Comparison of ENCODE assay signal across 6 cellular contexts in genomic region chr9:36446678-36447077, GRCh38. TPM values are rescaled to one million over a fixed set of nuclear protein-coding genes. Genes with fewer than 3 reads are reported as not detected.
A peak's percentile ranks its signal among the peaks of the same experiment; 100 is the strongest.
DNase-seq lines count a peak whose midpoint lies in the region; ATAC-seq, FAIRE-seq and TF ChIP-seq lines count a peak whose summit lies in the region.
"Not testable (repeated sequence)": the region's sequence is repeated elsewhere in the genome, so short reads cannot be mapped to it uniquely, and the experiment has no call there.

No MANE protein-coding gene starts in this region.

- H3K79me2 ChIP-seq in GM23338 (replicated peaks; ENCODE audit: insufficient read depth) = peaks cover 96% of the 10 kb centered on the region
- H3K79me2 ChIP-seq in HepG2 (ENCODE audit: insufficient read depth, low read length) = not testable (repeated sequence)

- in situ Hi-C loops in HepG2 (cut with HindIII; ENCODE audit: extremely low pct_ligation_motif_present, low pct_unique_long_range_greater_than_20kb) = loop anchor here (5.0 kb wide), 1 partner anchor 39 kb away; no protein-coding TSS in a partner anchor

- not testable (repeated sequence) for BruUV-seq in HepG2 (replicated peaks; lab: Mats Ljungman, UMichigan)

- WGBS in HepG2 (ENCODE audit: low lambda C conversion rate) = 96% methylated on average over 10 of the region's 10 CpGs

- CTCF ChIA-PET in HEK293 (lab: Yijun Ruan, JAX) (interaction anchor here (0.6 to 11.0 kb wide), 3 partner anchors 8 to 157 kb away, joined by 5 to 275 read pairs (median 9); no protein-coding TSS in a partner anchor), HEK293T (lab: Yijun Ruan, JAX) (interaction anchor here (1.7 kb wide), 1 partner anchor 39 kb away, joined by 6 read pairs; no protein-coding TSS in a partner anchor), WTC11 (lab: Charles Lee) (interaction anchor here (0.7 to 7.6 kb wide), 2 partner anchors 39 to 45 kb away, joined by 5 to 47 read pairs; no protein-coding TSS in a partner anchor)
- CTCF ChIA-PET in HepG2 (lab: Yijun Ruan, JAX; ENCODE audit: low intra/inter-chr PET ratio, low total read pairs) = not testable (repeated sequence)

- H3K4me3 Mint-ChIP-seq in GM23338, WTC11: not testable (repeated sequence)

- not testable (repeated sequence) for H3K36me3 ChIP-seq in GM23338 (ENCODE audit: insufficient read depth); HEK293 (ENCODE audit: control insufficient read depth in 2 of 2, insufficient read depth in 1 of 2, low read length in 2 of 2); cardiac muscle cell; HepG2 (replicated peaks in 1 of 2; ENCODE audit: control insufficient read depth in 1 of 2, insufficient read depth in 2 of 2, low read length in 2 of 2)

- H3F3A ChIP-seq in GM23338 (replicated peaks; ENCODE audit: low read depth) = not testable (repeated sequence)

- not testable (repeated sequence) for TF ChIP-seq POLR2A in HepG2 (IDR thresholded peaks at IDR 0.05; ENCODE audit: insufficient read depth in 1 of 2, low read depth in 2 of 2, low read length in 2 of 2)

- peaks cover 49% of the 10 kb centered on the region; the same call in 1 of the 2 replicates for H4K20me1 ChIP-seq in GM23338 (replicated peaks; ENCODE audit: insufficient read depth)
- not testable (repeated sequence) for H4K20me1 ChIP-seq in HepG2 (ENCODE audit: insufficient read depth, low read length)

- not testable (repeated sequence) for H3K27me3 ChIP-seq in GM23338 (ENCODE audit: insufficient read depth); cardiac muscle cell; HepG2 (ENCODE audit: control insufficient read depth in 1 of 2, insufficient read depth in 2 of 2, low read length in 2 of 2)

- H3K27ac ChIP-seq in GM23338 (ENCODE audit: low read depth) = peak overlapping the region; percentile 77
- not testable (repeated sequence) for H3K27ac ChIP-seq in HEK293 (ENCODE audit: extremely low read depth, low read depth, low read length); HepG2 (ENCODE audit: extremely low read length, insufficient read depth, low read length)
- peak overlapping the region; percentile 71 for H3K27ac ChIP-seq in cardiac muscle cell

- not testable (repeated sequence) for H3K4me2 ChIP-seq in GM23338; HepG2 (ENCODE audit: low read depth, low read length)

- not testable (repeated sequence) for TF ChIP-seq CTCF in GM23338 (conservative IDR thresholded peaks at IDR 0.05; ENCODE audit: low read depth in 2 of 2); HEK293 (tag by site-specific recombination; IDR thresholded peaks at IDR 0.05); WTC11 (IDR thresholded peaks at IDR 0.05); cardiac muscle cell (IDR thresholded peaks at IDR 0.05; ENCODE audit: low read depth, low read length); HepG2 (CRISPR knock-in tag; IDR thresholded peaks at IDR 0.05)

- H2AFZ ChIP-seq in GM23338; HepG2 (ENCODE audit: low read length): not testable (repeated sequence)

- POLR2A ChIA-PET in HEK293 (lab: Yijun Ruan, JAX); HEK293T (lab: Yijun Ruan, JAX); HepG2 (lab: Yijun Ruan, JAX): not testable (repeated sequence)
- POLR2A ChIA-PET in WTC11 (lab: Charles Lee) = interaction anchor here (0.7 kb wide), 1 partner anchor 10 kb away, joined by 3 read pairs; no protein-coding TSS in a partner anchor

- not testable (repeated sequence) for H3K36me3 Mint-ChIP-seq in GM23338 (ENCODE audit: low read depth); WTC11

- not testable (repeated sequence) for ATAC-seq in GM23338, WTC11, HepG2

- not testable (repeated sequence) for H3K27ac Mint-ChIP-seq in GM23338
- H3K27ac Mint-ChIP-seq in WTC11 = peak overlapping the region; percentile 67; the same call in 1 of the 2 replicates

- intact Hi-C loops in HepG2 (cut with micrococcal nuclease; ENCODE audit: unreplicated experiment) = not testable (repeated sequence)

- TF ChIP-seq EP300 in HepG2 (IDR thresholded peaks at IDR 0.05; ENCODE audit: low read depth in 2 of 2, low read length in 2 of 2); HepG2 (CRISPR knock-in tag; IDR thresholded peaks at IDR 0.05; ENCODE audit: borderline replicate concordance): not testable (repeated sequence)

- H3K4me1 Mint-ChIP-seq in GM23338 (peaks cover 36% of the 10 kb centered on the region), WTC11 (peaks cover 56% of the 10 kb centered on the region)

- H3K9ac ChIP-seq in HepG2 (ENCODE audit: insufficient read depth, low read depth, low read length) = not testable (repeated sequence)

- H3K9me3 ChIP-seq in HEK293 (ENCODE audit: control insufficient read depth, insufficient read depth, low read depth, low read length); cardiac muscle cell (ENCODE audit: low read depth); HepG2 (ENCODE audit: low read length): not testable (repeated sequence)

- FAIRE-seq in HepG2 (lab: Jason Lieb, UNC) = not testable (repeated sequence)

- H3K4me3 ChIP-seq in GM23338; HEK293 (ENCODE audit: low read depth, low read length); cardiac muscle cell; HepG2 (replicated peaks in 1 of 3; ENCODE audit: insufficient read depth in 1 of 3, low read depth in 2 of 3, low read length in 3 of 3): not testable (repeated sequence)

- DNase-seq in GM23338 (ENCODE audit: low spot score); HEK293T (ENCODE audit: extremely low spot score); WTC11 (ENCODE audit: low spot score); cardiac muscle cell (ENCODE audit: low read depth in 1 of 2, low spot score in 1 of 2); HepG2 (ENCODE audit: low spot score): not testable (repeated sequence)

- H3K27me3 Mint-ChIP-seq in GM23338 (ENCODE audit: insufficient read depth, low read depth, poor library complexity); WTC11 (ENCODE audit: low read depth): not testable (repeated sequence)

- peaks cover 47% of the 10 kb centered on the region for H3K4me1 ChIP-seq in GM23338 (ENCODE audit: insufficient read depth)
- H3K4me1 ChIP-seq in HEK293 (ENCODE audit: control insufficient read depth, insufficient read depth, low read length) = not testable (repeated sequence)
- H3K4me1 ChIP-seq in cardiac muscle cell (ENCODE audit: low read depth) = peaks cover 21% of the 10 kb centered on the region
- peaks cover 14% of the 10 kb centered on the region for H3K4me1 ChIP-seq in HepG2 (ENCODE audit: insufficient read depth, low read length)

- TF ChIP-seq RAD21 in HepG2 (CRISPR knock-in tag; IDR thresholded peaks at IDR 0.05) = not testable (repeated sequence)

- not testable (repeated sequence) for H3K9me2 ChIP-seq in GM23338 (ENCODE audit: insufficient read depth)

- H3K9me3 Mint-ChIP-seq in GM23338, WTC11: not testable (repeated sequence)

TF ChIP-seq in HEK293T, 16 proteins besides CTCF, POLR2A, EP300 and RAD21:
- peak; percentile 59 for TF ChIP-seq ZNF384 (IDR thresholded peaks at IDR 0.05)

TF ChIP-seq in WTC11, 78 proteins besides CTCF, POLR2A, EP300 and RAD21:
- 0 out of 2 replicates have a peak, but pooled peaks have one; percentile 39 for TF ChIP-seq ZNF121 (CRISPR knock-in tag; IDR thresholded peaks at IDR 0.05)
TF ChIP-seq in WTC11: peak in this region for 1; not testable (repeated sequence) for 77.

RNA-seq across cellular contexts. Expression of gene RNF38, which starts 46.6 kb away (rescaled TPM):
- 60.3 and 61.9 TPM in 2 replicates for total RNA-seq in GM23338 (2014; rRNA removed; shearing (Covaris generic))
- polyA plus RNA-seq in GM23338 (2016; fragmentation: Nextera tagmentation; extraction: Ambion mirVana) (13.7 and 15.6 TPM in 2 replicates), cardiac muscle cell (20.1 and 34.5 TPM in 2 replicates), HepG2 (2011; rRNA removed) (24.8 and 32.1 TPM in 2 replicates)
- total RNA-seq in WTC11 (2021) (56.4 to 64.7 TPM (median 59.2 TPM) in 3 replicates), cardiac muscle cell (18.6 and 26.3 TPM in 2 replicates), HepG2 (2016; rRNA removed; fragmentation: Illumina TruSeq; extraction: Trizol) (9.1 and 16.2 TPM in 2 replicates)
- total RNA-seq in HepG2 (2016; cell fraction: cytosol; rRNA removed; fragmentation: Illumina TruSeq; extraction: Trizol; ENCODE audit: low read depth) = 6.7 and 7.6 TPM in 2 replicates
- 8.0 and 14.4 TPM in 2 replicates for total RNA-seq in HepG2 (2016; cell fraction: insoluble cytoplasmic fraction; rRNA removed; fragmentation: Illumina TruSeq; extraction: Trizol)
- 13.6 and 14.3 TPM in 2 replicates for total RNA-seq in HepG2 (2016; cell fraction: membrane; rRNA removed; fragmentation: Illumina TruSeq; extraction: Trizol)
- 10.3 and 11.7 TPM in 2 replicates for total RNA-seq in HepG2 (2016; cell fraction: nucleus; rRNA removed; fragmentation: Illumina TruSeq; extraction: Trizol)
- 18.3 and 19.4 TPM in 2 replicates for polyA plus RNA-seq in HepG2 (2011; cell fraction: cytosol; rRNA removed)
- 18.0 and 18.4 TPM in 2 replicates for polyA plus RNA-seq in HepG2 (2011; cell fraction: nucleus; rRNA removed)
- 13.1 and 14.4 TPM in 2 replicates for polyA plus RNA-seq in HepG2 (2012)
- 1.8 and 2.4 TPM in 2 replicates for polyA plus RNA-seq in HepG2 (2016; cell fraction: cytosol; fragmentation: Illumina TruSeq; extraction: Trizol; ENCODE audit: low read depth)
- polyA plus RNA-seq in HepG2 (2016; cell fraction: insoluble cytoplasmic fraction; fragmentation: Illumina TruSeq; extraction: Trizol; ENCODE audit: low read depth) = 18.8 and 19.6 TPM in 2 replicates
- 8.9 and 9.0 TPM in 2 replicates for polyA plus RNA-seq in HepG2 (2016; cell fraction: membrane; fragmentation: Illumina TruSeq; extraction: Trizol; ENCODE audit: low read depth)
- 14.3 and 15.2 TPM in 2 replicates for polyA plus RNA-seq in HepG2 (2016; cell fraction: nucleus; fragmentation: Illumina TruSeq; extraction: Trizol; ENCODE audit: insufficient read depth, low read depth)
- polyA minus RNA-seq in HepG2 (2011; rRNA and poly(A)+ RNA removed; ENCODE audit: low replicate concordance) = 76.4 and 85.4 TPM in 2 replicates
- polyA minus RNA-seq in HepG2 (2011; cell fraction: cytosol; rRNA and poly(A)+ RNA removed) = 15.9 and 21.4 TPM in 2 replicates
- polyA minus RNA-seq in HepG2 (2011; cell fraction: nucleus; rRNA and poly(A)+ RNA removed) = 24.9 and 25.5 TPM in 2 replicates
